ENCODE assay signal across 8 cellular contexts in genomic region chr15:78810377-78811123, GRCh38. TPM values are rescaled to one million over a fixed set of nuclear protein-coding genes. Genes with fewer than 3 reads are reported as not detected.
DNase-seq lines count a peak whose midpoint lies in the region; ATAC-seq and TF ChIP-seq lines count a peak whose summit lies in the region.

No MANE protein-coding gene starts in this region.

- intact Hi-C loops in CD4-positive, alpha-beta memory T cell (cut with micrococcal nuclease) = loop anchor here (10.0 kb wide), 1 partner anchor 56 kb away; no protein-coding TSS in a partner anchor
- intact Hi-C loops in lower lobe of right lung (cut with DNase I) (no loop called here), transverse colon (cut with DNase I; ENCODE audit: low total_unique reads) (no loop called here)

- H3K27me3 ChIP-seq in CD4-positive, alpha-beta memory T cell (ENCODE audit: insufficient read depth, low read length) = peaks cover 29% of the 10 kb centered on the region
- peaks cover 13% of the 10 kb centered on the region for H3K27me3 ChIP-seq in ectodermal cell (ENCODE audit: control insufficient read depth, insufficient read depth, low read length, poor library complexity, severe bottlenecking)
- peaks cover 21% of the 10 kb centered on the region for H3K27me3 ChIP-seq in lower lobe of right lung (ENCODE audit: low read depth)
- peaks cover 32% of the 10 kb centered on the region for H3K27me3 ChIP-seq in transverse colon

- TF ChIP-seq POLR2A in transverse colon (IDR thresholded peaks at IDR 0.05) = no peak

- DNase-seq in CD4-positive, alpha-beta memory T cell = peak in 1 of 5 donors; percentile 15
- DNase-seq in RWPE1 (ENCODE audit: low spot score) (peak; percentile 64), lower lobe of right lung (peak; percentile 57), transverse colon (peak; percentile 50), NCI-H2107 treated with DMSO at 0.1 percent for 48 hours (lab: John Stamatoyannopoulos, UW; ENCODE audit: unreplicated experiment) (no peak)

- peaks cover 12% of the 10 kb centered on the region for H3K4me1 ChIP-seq in CD4-positive, alpha-beta memory T cell (ENCODE audit: insufficient read depth, low read length)
- H3K4me1 ChIP-seq in ectodermal cell (ENCODE audit: control insufficient read depth, insufficient read depth, low read length) (peaks cover 7% of the 10 kb centered on the region), lower lobe of right lung (peaks cover 19% of the 10 kb centered on the region), transverse colon (peaks cover 0 to 24% (median 18%) of the 10 kb centered on the region in 4 donors)

- H3K9me3 ChIP-seq in CD4-positive, alpha-beta memory T cell (ENCODE audit: control insufficient read depth in 1 of 2, low read length in 2 of 2) = no peaks in the 10 kb centered on the region
- H3K9me3 ChIP-seq in ectodermal cell (ENCODE audit: control insufficient read depth, low read length) (no peaks in the 10 kb centered on the region), lower lobe of right lung (no peaks in the 10 kb centered on the region), transverse colon (no peaks in the 10 kb centered on the region)

- POLR2A ChIA-PET in CD4-positive, alpha-beta memory T cell (lab: Charles Lee; ENCODE audit: partially characterized antibody) = no interaction called here
- POLR2A ChIA-PET in RWPE1 (lab: Yijun Ruan, JAX; ENCODE audit: low non-redundant PET) = interaction anchor here (0.6 kb wide), 1 partner anchor 112 kb away, joined by 3 read pairs; no protein-coding TSS in a partner anchor

- TF ChIP-seq EP300 in transverse colon (IDR thresholded peaks at IDR 0.05; ENCODE audit: low read depth) = no peak

- peaks cover 9 to 17% (median 13%) of the 10 kb centered on the region in 4 donors for H3K4me1 Mint-ChIP-seq in CD4-positive, alpha-beta memory T cell

- TF ChIP-seq CTCF in RWPE1 (conservative IDR thresholded peaks at IDR 0.05; ENCODE audit: low read depth) = no peak
- no peak for TF ChIP-seq CTCF in lower lobe of right lung (IDR thresholded peaks at IDR 0.05)
- TF ChIP-seq CTCF in transverse colon (IDR thresholded peaks at IDR 0.05) = no peak

- peak overlapping the region in 1 of 2 donors; percentile 28 for H3K4me3 ChIP-seq in CD4-positive, alpha-beta memory T cell (ENCODE audit: low read length in 2 of 2)
- H3K4me3 ChIP-seq in ectodermal cell (ENCODE audit: insufficient read depth, low read depth, low read length) (peak overlapping the region; percentile 75), lower lobe of right lung (peak overlapping the region; percentile 77), transverse colon (peak overlapping the region; percentile 58 to 76 (median 60))

- no peak overlapping the region for H3K27ac ChIP-seq in CD4-positive, alpha-beta memory T cell (ENCODE audit: low read depth, low read length)
- H3K27ac ChIP-seq in RWPE1 (peak overlapping the region; percentile 56), ectodermal cell (ENCODE audit: insufficient read depth, low read depth, low read length, poor library complexity, severe bottlenecking) (peak overlapping the region; percentile 80), lower lobe of right lung (peak overlapping the region; percentile 47), transverse colon (peak overlapping the region; percentile 65 to 77 (median 75))

- H3K27ac Mint-ChIP-seq in CD4-positive, alpha-beta memory T cell = no peak overlapping the region

- no peaks in the 10 kb centered on the region for H3K36me3 ChIP-seq in CD4-positive, alpha-beta memory T cell (ENCODE audit: insufficient read depth, low read length)
- H3K36me3 ChIP-seq in ectodermal cell (ENCODE audit: control insufficient read depth, insufficient read depth, low read length) (no peaks in the 10 kb centered on the region), lower lobe of right lung (no peaks in the 10 kb centered on the region), transverse colon (no peaks in the 10 kb centered on the region)

- CTCF ChIA-PET in CD4-positive, alpha-beta memory T cell (lab: Charles Lee; ENCODE audit: partially characterized antibody) = interaction anchor here (0.6 to 1.1 kb wide), 3 partner anchors 8 to 99 kb away, joined by 3 read pairs; no protein-coding TSS in a partner anchor
- CTCF ChIA-PET in RWPE1 (lab: Yijun Ruan, JAX) = interaction anchor here (0.5 kb wide), 1 partner anchor 11 kb away, joined by 5 read pairs; no protein-coding TSS in a partner anchor

- WGBS in ectodermal cell, 2 experiments = 0 to 1% methylated on average over 75 of the region's 75 CpGs
- 1% methylated on average over 74 of the region's 75 CpGs; no CpG with 5 or more reads in 1 of the 2 donors for WGBS in transverse colon (ENCODE audit: low coverage in 1 of 2), 2 donors

- peaks cover 32 to 47% of the 10 kb centered on the region in 2 donors for H3K27me3 Mint-ChIP-seq in CD4-positive, alpha-beta memory T cell

- ATAC-seq in GM21529 (IDR thresholded peaks at IDR 0.05; ENCODE audit: unreplicated experiment) (peak; percentile 22), lower lobe of right lung (peak; percentile 37 to 58), GM18517 (IDR thresholded peaks at IDR 0.05; ENCODE audit: unreplicated experiment) (no peak)

- in situ Hi-C loops in transverse colon (cut with MboI; ENCODE audit: low pct_ligation_motif_present in 1 of 4, low pct_unique_long_range_greater_than_20kb in 1 of 4, low sequenced_read_pairs in 3 of 4) = no loop called here

- peak overlapping the region; percentile 55 to 81 (median 79) for H3K4me3 Mint-ChIP-seq in CD4-positive, alpha-beta memory T cell

- peaks cover 0 to 18% (median 5%) of the 10 kb centered on the region in 8 donors for H3K9me3 Mint-ChIP-seq in CD4-positive, alpha-beta memory T cell

- peaks cover 3 to 5% of the 10 kb centered on the region in 2 donors for H3K36me3 Mint-ChIP-seq in CD4-positive, alpha-beta memory T cell

RNA-seq across cellular contexts. Expression of gene ADAMTS7, which starts 0.7 kb away (rescaled TPM):
- total RNA-seq in CD4-positive, alpha-beta memory T cell = not detected
- not detected for polyA plus RNA-seq in CD4-positive, alpha-beta memory T cell
- polyA plus RNA-seq in ectodermal cell (2013, experiment 1 of 4) = 56.3 TPM
- 59.3 TPM for polyA plus RNA-seq in ectodermal cell (2013, experiment 2 of 4)
- polyA plus RNA-seq in ectodermal cell (2013, experiment 3 of 4) = 51.4 TPM
- polyA plus RNA-seq in ectodermal cell (2013, experiment 4 of 4) = 55.6 TPM
- 5.3 TPM for total RNA-seq in lower lobe of right lung
- total RNA-seq in transverse colon = 1 to 10 TPM in 3 of 4 donors, under 1 TPM in 1; 0.95 to 4.8 (median 1.7) TPM
